12 cellular contexts compared by ENCODE assay signal in genomic region chr10:110789604-110790428, GRCh38.
DNase-seq lines count a peak whose midpoint lies in the region.
"Had no signal": no experiment of that assay in that cellular context is flagged by ENCODE, and none has a peak within 500 bp of the region (broad histone marks: within the 10 kb centered on the region; RNA-seq: fewer than 3 reads in every experiment).

No MANE protein-coding gene starts in this region.

- WGBS in trophoblast cell (ENCODE audit: extremely low coverage, insufficient coverage, insufficient read length) = no CpG with 5 or more reads among the region's 10 CpGs
- whole genome bisulfite sequencing in mesendoderm (ENCODE audit: extremely low coverage, insufficient coverage, low lambda C conversion rate) = no CpG with 5 or more reads among the region's 10 CpGs

- H4K8ac ChIP-seq in trophoblast cell (ENCODE audit: low read depth, low read length) (peak overlapping the region; percentile 13), mesendoderm (ENCODE audit: low read depth, low read length) (no peak overlapping the region)

- H3K4ac ChIP-seq in trophoblast cell (ENCODE audit: low read depth, low read length) = peak overlapping the region; percentile 19
- no peak overlapping the region for H3K4ac ChIP-seq in mesendoderm (ENCODE audit: low read depth, low read length)

- H2AK5ac ChIP-seq in trophoblast cell (ENCODE audit: low read length) (peak overlapping the region; percentile 16), mesendoderm (ENCODE audit: low read length) (no peak overlapping the region)

- H2BK5ac ChIP-seq in trophoblast cell (ENCODE audit: low read depth, low read length, poor library complexity) = peak overlapping the region; percentile 8
- no peak overlapping the region for H2BK5ac ChIP-seq in mesendoderm (ENCODE audit: low read length)

- no peak overlapping the region for H2BK15ac ChIP-seq in mesendoderm (replicated peaks; ENCODE audit: low read depth)

- H3K4me2 ChIP-seq in trophoblast cell (ENCODE audit: low read length) (no peak overlapping the region), mesendoderm (ENCODE audit: low read length) (no peak overlapping the region)

- H2BK120ac ChIP-seq in trophoblast cell (ENCODE audit: insufficient read depth, low read length, poor library complexity) (peak overlapping the region; percentile 78), mesendoderm (ENCODE audit: low read depth, low read length) (no peak overlapping the region)

- H3K4me3 ChIP-seq in trophoblast cell (ENCODE audit: low read depth, low read length) (no peak overlapping the region), mesendoderm (ENCODE audit: low read length) (no peak overlapping the region)
- H3K4me3 ChIP-seq: lower lobe of right lung had no signal

- H3K56ac ChIP-seq in mesendoderm (ENCODE audit: low read length) = no peak overlapping the region

- peak overlapping the region; percentile 72 for H4K91ac ChIP-seq in trophoblast cell (ENCODE audit: low read depth, low read length)

- no peak overlapping the region for H3K9ac ChIP-seq in trophoblast cell (ENCODE audit: low read length)
- no peak overlapping the region for H3K9ac ChIP-seq in mesendoderm (ENCODE audit: low read length)

- H3K4me1 ChIP-seq in trophoblast cell (ENCODE audit: control insufficient read depth in 1 of 2, insufficient read depth in 2 of 2, low read length in 2 of 2) = peaks cover 26 to 38% of the 10 kb centered on the region in 2 experiments
- no peaks in the 10 kb centered on the region for H3K4me1 ChIP-seq in mesendoderm (ENCODE audit: control insufficient read depth, low read depth, low read length)

- H3K14ac ChIP-seq in trophoblast cell (ENCODE audit: low read length) = peak overlapping the region; percentile 15

- DNase-seq in DMS 273 treated with DMSO at 0.1 percent for 48 hours (lab: John Stamatoyannopoulos, UW) (peak; percentile 42), NCI-H1436 (lab: John Stamatoyannopoulos, UW) (peak; percentile 94), SK-N-DZ (ENCODE audit: low spot score) (peak; percentile 95), trophoblast cell (no peak), mesendoderm (no peak), hippocampal formation (lab: John Stamatoyannopoulos, UW) (no peak), AG20443 (ENCODE audit: low spot score) (no peak)
- DNase-seq: activated gamma-delta T cell; amniotic stem cell; lower lobe of right lung; naive thymus-derived CD8-positive, alpha-beta T cell; NCI-H2029 treated with DMSO at 0.1 percent for 48 hours had no signal

- no peak overlapping the region for H3K23ac ChIP-seq in trophoblast cell (ENCODE audit: low read length)
- no peak overlapping the region for H3K23ac ChIP-seq in mesendoderm (ENCODE audit: low read length)

- H3K18ac ChIP-seq in trophoblast cell (ENCODE audit: low read length) (peak overlapping the region; percentile 37), mesendoderm (ENCODE audit: low read length) (no peak overlapping the region)

- H2BK12ac ChIP-seq in trophoblast cell (ENCODE audit: low read length) = peak overlapping the region; percentile 68

- H3K27ac ChIP-seq in trophoblast cell (ENCODE audit: low read depth, low read length) = peak overlapping the region; percentile 83
- no peak overlapping the region for H3K27ac ChIP-seq in mesendoderm (ENCODE audit: low read depth, low read length)
- H3K27ac ChIP-seq: lower lobe of right lung had no signal

- H4K5ac ChIP-seq in mesendoderm (ENCODE audit: low read length) = no peak overlapping the region

- peaks cover 28% of the 10 kb centered on the region for H3K79me1 ChIP-seq in trophoblast cell (ENCODE audit: low read length)
- no peaks in the 10 kb centered on the region for H3K79me1 ChIP-seq in mesendoderm (ENCODE audit: low read length)

- no peak overlapping the region for H4K12ac ChIP-seq in trophoblast cell (ENCODE audit: low read depth, low read length)

- H3K36me3 ChIP-seq in trophoblast cell (ENCODE audit: control insufficient read depth in 1 of 2, insufficient read depth in 2 of 2, low read length in 2 of 2) (no peaks in the 10 kb centered on the region), mesendoderm (ENCODE audit: control insufficient read depth, insufficient read depth, low read length) (no peaks in the 10 kb centered on the region)
- H3K36me3 ChIP-seq: lower lobe of right lung had no signal

- peak overlapping the region; percentile 72 for H2AFZ ChIP-seq in trophoblast cell (ENCODE audit: insufficient read depth, low read length, poor library complexity)

- H3K79me2 ChIP-seq in trophoblast cell (ENCODE audit: control insufficient read depth, insufficient read depth, low read length, poor library complexity) (peaks cover 1% of the 10 kb centered on the region), mesendoderm (ENCODE audit: control insufficient read depth, insufficient read depth, low read length) (no peaks in the 10 kb centered on the region)

- H3K9me3 ChIP-seq in trophoblast cell (ENCODE audit: insufficient read depth, low read depth, low read length) = no peaks in the 10 kb centered on the region
- H3K9me3 ChIP-seq: lower lobe of right lung had no signal

- H3K27me3 ChIP-seq in trophoblast cell (ENCODE audit: insufficient read depth, low read length) (no peaks in the 10 kb centered on the region), mesendoderm (ENCODE audit: insufficient read depth, low read length, poor library complexity) (no peaks in the 10 kb centered on the region)

Comparison
In these comparisons a context has a peak if more than half of its experiments do, and no peak if none do; other contexts are left out.
1. DNase-seq: peak in DMS 273 treated with DMSO at 0.1 percent for 48 hours (single experiment), NCI-H1436 (single experiment) and SK-N-DZ (single experiment); none in trophoblast cell (0 of 2), mesendoderm (single experiment), hippocampal formation (0 of 2) and AG20443 (single experiment).